In genomic region chr1:109398343-109399225, GRCh38 we compare ENCODE assay signal across 9 cellular contexts. TPM values are rescaled to one million over a fixed set of nuclear protein-coding genes. Genes with fewer than 3 reads are reported as not detected.
A peak's percentile ranks its signal among the peaks of the same experiment; 100 is the strongest.
DNase-seq lines count a peak whose midpoint lies in the region; ATAC-seq, FAIRE-seq and TF ChIP-seq lines count a peak whose summit lies in the region.
"Had no signal": no experiment of that assay in that cellular context is flagged by ENCODE, and none has a peak within 500 bp of the region (broad histone marks: within the 10 kb centered on the region; RNA-seq: fewer than 3 reads in every experiment).

No MANE protein-coding gene starts in this region.

- H3K4me1 ChIP-seq in A549 (peaks cover 21% of the 10 kb centered on the region), upper lobe of left lung (peaks cover 33 to 47% (median 43%) of the 10 kb centered on the region in 4 donors)

- TF ChIP-seq EP300 in A549 (IDR thresholded peaks at IDR 0.05) = no peak
- no peak for TF ChIP-seq EP300 in upper lobe of left lung (IDR thresholded peaks at IDR 0.05)

- H3K27ac ChIP-seq in A549 = peak overlapping the region; percentile 64 to 88
- H3K27ac ChIP-seq in HL-60 (replicated peaks) = no peak overlapping the region
- peak overlapping the region; percentile 67 to 92 (median 76) for H3K27ac ChIP-seq in upper lobe of left lung
- H3K27ac ChIP-seq: foreskin keratinocyte had no signal

- POLR2A ChIA-PET in A549 (lab: Yijun Ruan, JAX) = interaction anchor here (1.0 to 1.8 kb wide), 2 partner anchors 116 to 149 kb away, joined by 3 to 8 read pairs; partner anchors contain the start of genes CELSR2 and PSRC1

- TF ChIP-seq POLR2A in A549 (IDR thresholded peaks at IDR 0.05; ENCODE audit: low read length) (no peak), upper lobe of left lung (IDR thresholded peaks at IDR 0.05) (no peak)

- H3K27me3 ChIP-seq in HL-60 (ENCODE audit: insufficient read depth, poor library complexity, severe bottlenecking) (peaks cover 22% of the 10 kb centered on the region), upper lobe of left lung (no peaks in the 10 kb centered on the region)

- H3K36me3 ChIP-seq in upper lobe of left lung = peaks cover 0 to 31% (median 14%) of the 10 kb centered on the region in 4 donors

- in situ Hi-C loops in astrocyte of the spinal cord (cut with HindIII; ENCODE audit: low sequenced_read_pairs) = no loop called here

- H3K4me3 ChIP-seq in A549 (peak overlapping the region; percentile 86), HL-60 (replicated peaks; ENCODE audit: insufficient read depth, low read length) (peak overlapping the region; percentile 40; the same call in 1 of the 2 replicates), astrocyte of the spinal cord (ENCODE audit: low read depth, low read length) (peak overlapping the region; percentile 57), upper lobe of left lung (peak overlapping the region; percentile 65 to 98 (median 72))

- no peaks in the 10 kb centered on the region for H3K9me3 ChIP-seq in A549
- H3K9me3 ChIP-seq in upper lobe of left lung = no peaks in the 10 kb centered on the region

- TF ChIP-seq CTCF in A549 (IDR thresholded peaks at IDR 0.05) = no peak
- no peak for TF ChIP-seq CTCF in HL-60 (IDR thresholded peaks at IDR 0.05; ENCODE audit: insufficient read depth, low read length)
- TF ChIP-seq CTCF in astrocyte of the spinal cord (IDR thresholded peaks at IDR 0.05; ENCODE audit: low read depth, low read length) = no peak
- TF ChIP-seq CTCF in upper lobe of left lung (IDR thresholded peaks at IDR 0.05) = no peak

- no peak for DNase-seq in A549 (ENCODE audit: low read depth in 1 of 2, low spot score in 1 of 2)
- no peak for DNase-seq in HL-60 (ENCODE audit: low read depth in 1 of 2, low spot score in 1 of 2)
- DNase-seq in astrocyte of the spinal cord (ENCODE audit: low read depth, low spot score) = no peak
- peak; percentile 38 for DNase-seq in medulla oblongata (ENCODE audit: extremely low spot score)
- DNase-seq in upper lobe of left lung = no peak
- DNase-seq in NCI-H774 (lab: John Stamatoyannopoulos, UW) = no peak
- no peak for DNase-seq in EL
- DNase-seq in AML-193 (lab: John Stamatoyannopoulos, UW) = no peak

- peak overlapping the region; percentile 92 for H3K4me2 ChIP-seq in A549

- FAIRE-seq in A549 (lab: Jason Lieb, UNC) = no peak

- no peak for TF ChIP-seq RAD21 in A549 (conservative IDR thresholded peaks at IDR 0.05 in 1 of 2, IDR thresholded peaks at IDR 0.05 in 1 of 2)

- ATAC-seq in A549 (peak; percentile 23 to 33; a peak in 4 of 6 replicates), upper lobe of left lung (ENCODE audit: low FRiP score in 2 of 2) (no peak)

- WGBS in A549 (ENCODE audit: missing lambda C conversion rate) = 67% methylated on average over 18 of the region's 18 CpGs
- 38 to 41% methylated on average over 18 of the region's 18 CpGs for WGBS in upper lobe of left lung, 2 donors

- CTCF ChIA-PET in A549 (lab: Yijun Ruan, JAX) = interaction anchor here (0.5 to 14.1 kb wide), 40 partner anchors 10 to 299 kb away, joined by 3 to 107 read pairs (median 4); partner anchors contain the start of gene PSRC1

TF ChIP-seq in A549, 52 proteins besides CTCF, POLR2A, EP300 and RAD21:
- TF ChIP-seq NFE2L2 (conservative IDR thresholded peaks at IDR 0.05; ENCODE audit: low read length) = peak; percentile 58; the same call in 1 of the 2 replicates
- TF ChIP-seq SREBF2 (IDR thresholded peaks at IDR 0.05) = no peak
- TF ChIP-seq FOXS1 (CRISPR knock-in tag; IDR thresholded peaks at IDR 0.05) = no peak
- TF ChIP-seq JUNB (IDR thresholded peaks at IDR 0.05) = no peak
- no peak for TF ChIP-seq HOXA7 (CRISPR knock-in tag; IDR thresholded peaks at IDR 0.05)
- no peak for TF ChIP-seq SMC3 (IDR thresholded peaks at IDR 0.05)
- TF ChIP-seq E2F6 (IDR thresholded peaks at IDR 0.05; ENCODE audit: borderline replicate concordance, low read depth) = no peak
- TF ChIP-seq FOSL2 (IDR thresholded peaks at IDR 0.05) = no peak
- no peak for TF ChIP-seq FOSL2 (CRISPR knock-in tag; IDR thresholded peaks at IDR 0.05)

RNA-seq across cellular contexts. Expression of gene SORT1, which starts 0.9 kb away (rescaled TPM):
- polyA plus RNA-seq in A549 (2011; rRNA removed) (13.8 and 14.7 TPM in 2 replicates), A549 (2017; fragmentation: RNase III; extraction: RNeasy Plus Mini Kit Qiagen cat#74134 plus additional on column Dnase treatment) (5.0 to 6.7 TPM (median 6.0 TPM) in 3 replicates)
- 1.5 and 2.0 TPM in 2 replicates for polyA plus RNA-seq in A549 (2012; cell fraction: cytosol; rRNA removed)
- polyA plus RNA-seq in A549 (2012; cell fraction: nucleus; rRNA removed) = 2.3 and 3.7 TPM in 2 replicates
- polyA minus RNA-seq in A549 (2011; rRNA and poly(A)+ RNA removed) = 50.6 and 53.3 TPM in 2 replicates
- 100 to 1,000 TPM; 105 to 222 (median 116) TPM for total RNA-seq in upper lobe of left lung

RNA-seq across cellular contexts. Expression of gene PSMA5, which starts 27.7 kb away (rescaled TPM):
- polyA plus RNA-seq in A549 (2011; rRNA removed) (140 and 147 TPM in 2 replicates), A549 (2017; fragmentation: RNase III; extraction: RNeasy Plus Mini Kit Qiagen cat#74134 plus additional on column Dnase treatment) (92.7 to 99.6 TPM (median 93.7 TPM) in 3 replicates)
- polyA plus RNA-seq in A549 (2012; cell fraction: cytosol; rRNA removed) = 103 and 116 TPM in 2 replicates
- 43.3 and 48.8 TPM in 2 replicates for polyA plus RNA-seq in A549 (2012; cell fraction: nucleus; rRNA removed)
- 39.2 and 44.6 TPM in 2 replicates for polyA minus RNA-seq in A549 (2011; rRNA and poly(A)+ RNA removed)
- 10 to 100 TPM; 15.2 to 69.5 (median 29.8) TPM for total RNA-seq in upper lobe of left lung

Comparison
In these comparisons a context has a peak if more than half of its experiments do, and no peak if none do; other contexts are left out.
1. ATAC-seq: peak in A549 (2 of 2); none in upper lobe of left lung (0 of 2).
2. Peak in every context shown above with its lines, with median percentiles within 50 percentile points of each other: H3K4me3 ChIP-seq.